9 cellular contexts compared by ENCODE assay signal in genomic region chr15:40941078-40941527, GRCh38. TPM values are rescaled to one million over a fixed set of nuclear protein-coding genes. Genes with fewer than 3 reads are reported as not detected.
DNase-seq lines count a peak whose midpoint lies in the region; ATAC-seq, FAIRE-seq and TF ChIP-seq lines count a peak whose summit lies in the region.
"Had no signal": no experiment of that assay in that cellular context is flagged by ENCODE, and none has a peak within 500 bp of the region (broad histone marks: within the 10 kb centered on the region; RNA-seq: fewer than 3 reads in every experiment).

No MANE protein-coding gene starts in this region.

- no peak overlapping the region for H3K27ac Mint-ChIP-seq in activated T-helper 17 cell treated with anti-CD3 and anti-CD28 coated beads, Interleukin-2, amount 50 U/mL, for 72 hours

- H3K36me3 ChIP-seq in keratinocyte (ENCODE audit: control insufficient read depth in 2 of 2, extremely low read depth in 1 of 2, insufficient read depth in 2 of 2, low read length in 2 of 2) (no peaks in the 10 kb centered on the region), thoracic aorta (no peaks in the 10 kb centered on the region)

- FAIRE-seq in keratinocyte (lab: Jason Lieb, UNC), result no peak
- FAIRE-seq: G401.6 had no signal

- H3K4me2 ChIP-seq in keratinocyte (ENCODE audit: control insufficient read depth, extremely low read depth, insufficient read depth, low read depth, low read length), result peak overlapping the region; percentile 88

- peak overlapping the region in 1 of 3 experiments; percentile 18 for H3K4me3 ChIP-seq in keratinocyte (ENCODE audit: control insufficient read depth in 2 of 3, extremely low read depth in 1 of 3, insufficient read depth in 2 of 3, low read depth in 1 of 3, low read length in 3 of 3)
- peak overlapping the region; percentile 80 for H3K4me3 ChIP-seq in thoracic aorta

- no peaks in the 10 kb centered on the region for H4K20me1 ChIP-seq in keratinocyte (ENCODE audit: control insufficient read depth, extremely low read depth, insufficient read depth, low read length)

- no peaks in the 10 kb centered on the region for H3K36me3 Mint-ChIP-seq in activated T-helper 17 cell treated with anti-CD3 and anti-CD28 coated beads, Interleukin-2, amount 50 U/mL, for 72 hours (ENCODE audit: low read depth)

- H3K9me3 Mint-ChIP-seq in activated T-helper 17 cell treated with anti-CD3 and anti-CD28 coated beads, Interleukin-2, amount 50 U/mL, for 72 hours, result no peaks in the 10 kb centered on the region

- dilution Hi-C loops in keratinocyte (cut with MboI; ENCODE audit: extremely low pct_ligation_motif_present, low sequenced_read_pairs), result no loop called here

- H3K79me2 ChIP-seq in keratinocyte (ENCODE audit: control insufficient read depth, insufficient read depth, low read length), result no peaks in the 10 kb centered on the region

- H3K27me3 ChIP-seq in keratinocyte (ENCODE audit: control insufficient read depth, extremely low read depth, insufficient read depth, low read length) (peaks cover 31% of the 10 kb centered on the region), thoracic aorta (replicated peaks; ENCODE audit: insufficient read depth) (no peaks in the 10 kb centered on the region)

- DNase-seq in activated T-cell treated with anti-CD3 and anti-CD28 coated beads, Interleukin-2, amount 50 U/mL, for 1 hour, result peak; percentile 26
- DNase-seq in activated T-cell treated with anti-CD3 and anti-CD28 coated beads for 4 hours (no peak), keratinocyte (ENCODE audit: low read depth, low spot score) (no peak), thoracic aorta (ENCODE audit: low spot score) (no peak), dermis blood vessel endothelial cell (no peak)
- DNase-seq in stimulated activated CD4-positive, alpha-beta T cell treated with anti-CD3 and anti-CD28 coated beads, Interleukin-4, amount 100 ng/mL, for 1 hour, result no peak

- no peak for ATAC-seq in activated T-helper 17 cell treated with anti-CD3 and anti-CD28 coated beads, Interleukin-2, amount 50 U/mL, for 72 hours (replicated peaks)
- ATAC-seq in thoracic aorta (ENCODE audit: insufficient number of reproducible peaks, low FRiP score, low read depth) (no peak), GM21825 (IDR thresholded peaks at IDR 0.05; ENCODE audit: unreplicated experiment) (no peak)

- H3K27ac ChIP-seq in keratinocyte (ENCODE audit: control insufficient read depth, insufficient read depth, low read length) (no peak overlapping the region), thoracic aorta (peak overlapping the region; percentile 85 to 90)

- H3K4me1 Mint-ChIP-seq in activated T-helper 17 cell treated with anti-CD3 and anti-CD28 coated beads, Interleukin-2, amount 50 U/mL, for 72 hours, result peaks cover 16% of the 10 kb centered on the region

- H3K9me3 ChIP-seq in keratinocyte (ENCODE audit: control insufficient read depth, low read depth, low read length) (no peaks in the 10 kb centered on the region), thoracic aorta (no peaks in the 10 kb centered on the region)

- TF ChIP-seq CTCF in keratinocyte (optimal IDR thresholded peaks at IDR 0.05 in 1 of 3, IDR thresholded peaks at IDR 0.05 in 1 of 3, conservative IDR thresholded peaks at IDR 0.05 in 1 of 3; ENCODE audit: extremely low read depth in 1 of 3, insufficient read depth in 2 of 3, low read length in 3 of 3), result no peak
- no peak for TF ChIP-seq CTCF in thoracic aorta (IDR thresholded peaks at IDR 0.05)

- peak overlapping the region; percentile 68 for H3K9ac ChIP-seq in keratinocyte (ENCODE audit: control insufficient read depth, extremely low read depth, insufficient read depth, low read length)

- H2AFZ ChIP-seq in keratinocyte (ENCODE audit: control insufficient read depth, low read length), result no peak overlapping the region

- peaks cover 6% of the 10 kb centered on the region for H3K4me1 ChIP-seq in keratinocyte (ENCODE audit: control insufficient read depth, extremely low read depth, insufficient read depth, low read length)
- peaks cover 14 to 38% of the 10 kb centered on the region in 2 donors for H3K4me1 ChIP-seq in thoracic aorta (ENCODE audit: control insufficient read depth in 1 of 2, low read depth in 2 of 2)

- no peaks in the 10 kb centered on the region for H3K9me1 ChIP-seq in keratinocyte (ENCODE audit: control insufficient read depth, extremely low read depth, insufficient read depth, low read length)

- peak overlapping the region; percentile 60 for H3K4me3 Mint-ChIP-seq in activated T-helper 17 cell treated with anti-CD3 and anti-CD28 coated beads, Interleukin-2, amount 50 U/mL, for 72 hours

- H3K27me3 Mint-ChIP-seq in activated T-helper 17 cell treated with anti-CD3 and anti-CD28 coated beads, Interleukin-2, amount 50 U/mL, for 72 hours, result no peaks in the 10 kb centered on the region

RNA-seq across cellular contexts. Expression of gene DLL4, which starts 12.0 kb away (rescaled TPM):
- not detected for total RNA-seq in activated T-helper 17 cell treated with anti-CD3 and anti-CD28 coated beads, Interleukin-2, amount 50 U/mL, for 72 hours
- not detected in 3 replicates for polyA plus RNA-seq in keratinocyte
- not detected for polyA plus RNA-seq in keratinocyte (2011; ENCODE audit: low read depth)
- polyA plus RNA-seq in keratinocyte (2011; cell fraction: cytosol; rRNA removed), result not detected in 2 replicates
- 0.15 TPM in 1 of 2 replicates, not detected in the other for polyA plus RNA-seq in keratinocyte (2011; cell fraction: nucleus; rRNA removed)
- polyA plus RNA-seq in keratinocyte (2012; ENCODE audit: low replicate concordance), result 0.07 TPM in 1 of 2 replicates, not detected in the other
- not detected in 3 replicates for polyA minus RNA-seq in keratinocyte
- not detected for polyA minus RNA-seq in keratinocyte (2011; cell fraction: cytosol; rRNA and poly(A)+ RNA removed)
- polyA minus RNA-seq in keratinocyte (2011; cell fraction: nucleus; rRNA and poly(A)+ RNA removed), result not detected in 2 replicates
- total RNA-seq in thoracic aorta (10 to 100 TPM in 1 of 2 donors, 1 to 10 TPM in 1; 6.2 to 13.0 TPM), dermis blood vessel endothelial cell (128 and 158 TPM in 2 replicates)

RNA-seq across cellular contexts. Expression of gene CHAC1, which starts 12.2 kb away (rescaled TPM):
- 1 to 10 TPM; 2.4 to 6.8 TPM for total RNA-seq in activated T-helper 17 cell treated with anti-CD3 and anti-CD28 coated beads, Interleukin-2, amount 50 U/mL, for 72 hours
- polyA plus RNA-seq in keratinocyte, result 6.4 to 7.2 TPM (median 6.9 TPM) in 3 replicates
- 8.1 TPM for polyA plus RNA-seq in keratinocyte (2011; ENCODE audit: low read depth)
- 6.5 and 7.4 TPM in 2 replicates for polyA plus RNA-seq in keratinocyte (2011; cell fraction: cytosol; rRNA removed)
- 12.4 and 12.8 TPM in 2 replicates for polyA plus RNA-seq in keratinocyte (2011; cell fraction: nucleus; rRNA removed)
- polyA plus RNA-seq in keratinocyte (2012; ENCODE audit: low replicate concordance), result 5.7 and 41.9 TPM in 2 replicates
- polyA minus RNA-seq in keratinocyte, result 3.6 to 4.4 TPM (median 4.1 TPM) in 3 replicates
- polyA minus RNA-seq in keratinocyte (2011; cell fraction: cytosol; rRNA and poly(A)+ RNA removed), result 15.9 TPM
- polyA minus RNA-seq in keratinocyte (2011; cell fraction: nucleus; rRNA and poly(A)+ RNA removed), result 7.1 and 11.8 TPM in 2 replicates
- 1 to 10 TPM; 3.9 to 7.3 TPM for total RNA-seq in thoracic aorta
- 2.2 and 2.9 TPM in 2 replicates for total RNA-seq in dermis blood vessel endothelial cell

RNA-seq across cellular contexts. Expression of gene VPS18, which starts 46.9 kb away (rescaled TPM):
- total RNA-seq in activated T-helper 17 cell treated with anti-CD3 and anti-CD28 coated beads, Interleukin-2, amount 50 U/mL, for 72 hours, result 10 to 100 TPM in 1 of 2 donors, 1 to 10 TPM in 1; 5.6 to 12.0 TPM
- polyA plus RNA-seq in keratinocyte, result 11.6 to 21.1 TPM (median 18.2 TPM) in 3 replicates
- 5.7 TPM for polyA plus RNA-seq in keratinocyte (2011; ENCODE audit: low read depth)
- polyA plus RNA-seq in keratinocyte (2011; cell fraction: cytosol; rRNA removed), result 9.4 and 15.1 TPM in 2 replicates
- 29.3 and 35.6 TPM in 2 replicates for polyA plus RNA-seq in keratinocyte (2011; cell fraction: nucleus; rRNA removed)
- polyA plus RNA-seq in keratinocyte (2012; ENCODE audit: low replicate concordance), result 14.4 and 20.6 TPM in 2 replicates
- 41.6 to 68.4 TPM (median 60.3 TPM) in 3 replicates for polyA minus RNA-seq in keratinocyte
- polyA minus RNA-seq in keratinocyte (2011; cell fraction: cytosol; rRNA and poly(A)+ RNA removed), result 44.7 TPM
- 59.2 and 60.0 TPM in 2 replicates for polyA minus RNA-seq in keratinocyte (2011; cell fraction: nucleus; rRNA and poly(A)+ RNA removed)
- total RNA-seq in thoracic aorta (10 to 100 TPM; 26.0 to 37.9 TPM), dermis blood vessel endothelial cell (64.1 and 67.2 TPM in 2 replicates)
